1 cellular context compared by ENCODE assay signal in genomic region chr9:128919409-128919808, GRCh38.
TF ChIP-seq lines count a peak whose summit lies in the region.

No MANE protein-coding gene starts in this region.

TF ChIP-seq in liver, 16 proteins besides CTCF, POLR2A, EP300 and RAD21 (continued from another document):
- no peak for TF ChIP-seq ZBTB33 (IDR thresholded peaks at IDR 0.05)
